In the genomic region with DNA sequence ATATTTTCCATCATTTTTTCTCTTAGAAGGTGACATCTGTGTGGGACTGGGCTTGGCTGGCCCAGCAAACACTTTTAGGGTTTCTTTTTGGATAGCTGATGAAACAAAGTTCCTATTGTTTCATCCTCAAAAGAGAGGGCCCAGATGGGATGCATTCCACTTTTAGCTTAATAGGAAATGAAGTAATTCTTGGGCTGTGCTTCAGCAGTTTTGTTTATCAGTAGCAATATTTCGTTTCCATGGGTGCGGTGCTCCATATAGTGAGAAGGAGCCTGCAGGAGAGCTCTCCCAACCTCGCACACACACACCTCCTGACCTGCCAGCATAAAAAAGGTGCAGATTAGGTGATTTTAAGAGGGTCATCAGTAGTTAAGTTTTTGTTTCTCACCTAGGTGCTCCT, we compare ENCODE assay signal across 14 cellular contexts.
DNase-seq lines count a peak whose midpoint lies in the region; ATAC-seq and TF ChIP-seq lines count a peak whose summit lies in the region.
"Had no signal": no experiment of that assay in that cellular context is flagged by ENCODE, and none has a peak within 500 bp of the region (broad histone marks: within the 10 kb centered on the region; RNA-seq: fewer than 3 reads in every experiment).

No MANE protein-coding gene starts in this region.

- no peaks in the 10 kb centered on the region for H3K27me3 Mint-ChIP-seq in CD4-positive, alpha-beta T cell
- H3K27me3 Mint-ChIP-seq: stimulated activated naive B cell treated with anti-CD40 and anti-IgM and Interleukin-4, amounts not matched to agents 10 μg/mL and 1 μg/mL and 100 μg/mL, for 72 hours had no signal

- POLR2A ChIA-PET in CD4-positive, alpha-beta T cell (lab: Charles Lee): no interaction called here

- no peak for DNase-seq in CD4-positive, alpha-beta T cell
- DNase-seq in RPMI7951 (ENCODE audit: low read depth) (peak; percentile 54), fibroblast of pulmonary artery (ENCODE audit: low read depth) (peak; percentile 96), non-pigmented ciliary epithelial cell (ENCODE audit: low read depth) (peak; percentile 54), GM13976 (ENCODE audit: low spot score) (no peak)
- DNase-seq: activated T-cell treated with anti-CD3 and anti-CD28 coated beads for 4 hours; erythroblast; psoas muscle; RPMI8226; stimulated activated naive B cell treated with anti-CD40 and anti-IgM and Interleukin-4, amounts not matched to agents 10 μg/mL and 1 μg/mL and 100 μg/mL, for 72 hours had no signal

- peak overlapping the region; percentile 43 for H3K27ac Mint-ChIP-seq in CD4-positive, alpha-beta T cell
- H3K27ac Mint-ChIP-seq: stimulated activated naive B cell treated with anti-CD40 and anti-IgM and Interleukin-4, amounts not matched to agents 10 μg/mL and 1 μg/mL and 100 μg/mL, for 72 hours had no signal

- no peaks in the 10 kb centered on the region for H3K9me3 Mint-ChIP-seq in CD4-positive, alpha-beta T cell
- H3K9me3 Mint-ChIP-seq: stimulated activated naive B cell treated with anti-CD40 and anti-IgM and Interleukin-4, amounts not matched to agents 10 μg/mL and 1 μg/mL and 100 μg/mL, for 72 hours had no signal

- TF ChIP-seq CTCF in CD4-positive, alpha-beta T cell (IDR thresholded peaks at IDR 0.05): no peak
- TF ChIP-seq CTCF in fibroblast of pulmonary artery (IDR thresholded peaks at IDR 0.05; ENCODE audit: low read length, missing control alignments) (no peak), GM13976 (IDR thresholded peaks at IDR 0.05; ENCODE audit: borderline replicate concordance, control extremely low read depth, extremely low read depth, insufficient read depth, missing control alignments) (no peak)

- no peaks in the 10 kb centered on the region for H3K9me3 ChIP-seq in CD4-positive, alpha-beta T cell (ENCODE audit: control insufficient read depth, low read length)
- H3K9me3 ChIP-seq: psoas muscle had no signal

- intact Hi-C loops in CD4-positive, alpha-beta T cell (cut with DNase I, micrococcal nuclease): no loop called here

- H3K27me3 ChIP-seq in CD4-positive, alpha-beta T cell (ENCODE audit: control insufficient read depth, insufficient read depth, low read length): no peaks in the 10 kb centered on the region

- H3K4me3 ChIP-seq in fibroblast of pulmonary artery (replicated peaks; ENCODE audit: low read depth, low read length): no peak overlapping the region
- H3K4me3 ChIP-seq: GM12878, psoas muscle had no signal

- CTCF ChIA-PET in CD4-positive, alpha-beta T cell (lab: Charles Lee): interaction anchor here (1.2 kb wide), 1 partner anchor 15 kb away, joined by 3 read pairs; no protein-coding TSS in a partner anchor

- no peak overlapping the region for H3K27ac ChIP-seq in CD4-positive, alpha-beta T cell (ENCODE audit: low read depth, low read length)
- H3K27ac ChIP-seq: psoas muscle had no signal

- ATAC-seq in CD4-positive, alpha-beta T cell (ENCODE audit: poor library complexity): no peak
- ATAC-seq in HG02852 (IDR thresholded peaks at IDR 0.05; ENCODE audit: unreplicated experiment) (no peak), GM19397 (IDR thresholded peaks at IDR 0.05; ENCODE audit: unreplicated experiment) (no peak), HG03135 (IDR thresholded peaks at IDR 0.05; ENCODE audit: unreplicated experiment) (no peak)
- ATAC-seq: GM12878; stimulated activated naive B cell treated with anti-CD40 and anti-IgM and Interleukin-4, amounts not matched to agents 10 μg/mL and 1 μg/mL and 100 μg/mL, for 72 hours had no signal

- H3K36me3 Mint-ChIP-seq in CD4-positive, alpha-beta T cell (ENCODE audit: low read depth): peaks cover 64% of the 10 kb centered on the region

- in situ Hi-C loops in GM13976 (cut with MboI; ENCODE audit: low sequenced_read_pairs, unreplicated experiment): no loop called here

- no peak overlapping the region for H3K4me3 Mint-ChIP-seq in CD4-positive, alpha-beta T cell
- H3K4me3 Mint-ChIP-seq: stimulated activated naive B cell treated with anti-CD40 and anti-IgM and Interleukin-4, amounts not matched to agents 10 μg/mL and 1 μg/mL and 100 μg/mL, for 72 hours had no signal

- H3K4me1 Mint-ChIP-seq in CD4-positive, alpha-beta T cell (ENCODE audit: low read depth): peaks cover 44% of the 10 kb centered on the region

Comparison
In these comparisons a context has a peak if more than half of its experiments do, and no peak if none do; other contexts are left out.
1. DNase-seq: peak in RPMI7951 (single experiment), fibroblast of pulmonary artery (single experiment) and non-pigmented ciliary epithelial cell (single experiment); none in CD4-positive, alpha-beta T cell (0 of 10) and GM13976 (single experiment).